8 cellular contexts compared by ENCODE assay signal in the genomic region with DNA sequence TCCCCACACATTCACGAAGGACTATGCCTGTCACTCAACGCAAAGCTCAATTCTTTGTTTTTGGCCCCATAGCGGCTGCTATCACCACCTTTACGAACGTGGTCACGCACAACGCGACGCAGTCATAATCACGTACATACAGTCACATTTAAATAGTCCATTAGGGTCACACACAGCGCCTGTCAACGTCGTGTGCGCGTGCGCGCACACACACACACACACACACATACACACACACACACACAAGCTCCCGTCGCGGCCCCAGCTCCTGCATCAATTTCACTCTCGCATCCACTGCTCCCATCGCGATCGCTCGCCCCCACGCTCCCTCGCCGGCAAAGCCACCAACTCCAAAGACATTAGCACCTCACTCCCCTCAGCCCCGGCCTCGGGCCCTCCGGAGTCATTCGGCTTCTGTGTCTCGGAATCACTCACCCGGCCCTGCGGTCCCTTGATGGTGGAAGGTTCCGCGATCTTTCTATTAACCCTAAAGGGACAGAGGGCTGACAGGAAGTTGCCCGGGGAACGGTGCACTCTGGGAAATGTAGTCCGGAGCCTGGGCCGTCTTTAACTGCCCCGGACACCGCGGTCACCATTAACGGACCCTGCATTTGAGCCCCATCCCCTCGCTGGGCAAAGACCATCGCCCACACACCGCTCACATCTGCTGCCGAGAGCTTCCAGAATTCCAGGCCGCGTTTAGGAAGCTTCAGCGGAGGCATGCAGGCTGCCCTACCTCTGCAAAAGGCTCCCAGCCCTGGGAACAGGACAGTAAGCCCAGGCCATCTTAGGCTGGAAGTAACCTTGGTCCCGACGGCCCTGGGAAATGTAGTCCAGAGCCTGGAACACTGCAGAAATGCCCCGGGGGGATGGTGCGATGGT. TPM values are rescaled to one million over a fixed set of nuclear protein-coding genes. Genes with fewer than 3 reads are reported as not detected.
DNase-seq lines count a peak whose midpoint lies in the region; ATAC-seq and TF ChIP-seq lines count a peak whose summit lies in the region.

Gene ZNF790, minus strand, starts transcription at position 486 of the 882 bp plus-strand sequence. CDS start 12,768 bp downstream, outside the sequence.

- H3K9me3 ChIP-seq in mammary epithelial cell (replicated peaks; ENCODE audit: insufficient read depth, low read length): peaks cover 13% of the 10 kb centered on the region

- ATAC-seq in GM18498 (IDR thresholded peaks at IDR 0.05; ENCODE audit: unreplicated experiment) (peak; percentile 89), HG02852 (IDR thresholded peaks at IDR 0.05; ENCODE audit: unreplicated experiment) (peak; percentile 91)

- intact Hi-C loops in mammary epithelial cell (cut with micrococcal nuclease): loop anchor here (1.0 to 5.0 kb wide), 2 partner anchors 12 to 79 kb away; partner anchors contain the start of genes ZNF345, ZNF568 and ZNF829

- no peaks in the 10 kb centered on the region for H4K20me1 ChIP-seq in mammary epithelial cell (ENCODE audit: insufficient read depth, low read length)

- peak within 1 kb of the TSS; percentile 89 for H2AFZ ChIP-seq in mammary epithelial cell (ENCODE audit: low read depth, low read length)

- no peaks in the 10 kb centered on the region for H3K27me3 ChIP-seq in mammary epithelial cell (ENCODE audit: insufficient read depth, low read length)

- no TSS peak for BruUV-seq in mammary epithelial cell (replicated peaks; lab: Mats Ljungman, UMichigan)

- H3K4me3 ChIP-seq in mammary epithelial cell (replicated peaks in 1 of 3; ENCODE audit: insufficient read depth in 1 of 3, low read depth in 2 of 3, low read length in 3 of 3): peak within 1 kb of the TSS; percentile 54 to 64 (median 57)
- peak within 1 kb of the TSS; percentile 53 to 81 (median 65) for H3K4me3 ChIP-seq in skin epidermis

- CTCF ChIA-PET in mammary epithelial cell (lab: Charles Lee; ENCODE audit: low non-redundant PET): no interaction called here

- peaks cover 13% of the 10 kb centered on the region for H3K79me2 ChIP-seq in mammary epithelial cell (ENCODE audit: insufficient read depth, low read length)

- TF ChIP-seq CTCF in VCaP (conservative IDR thresholded peaks at IDR 0.05): no peak
- no peak for TF ChIP-seq CTCF in mammary epithelial cell (conservative IDR thresholded peaks at IDR 0.05 in 1 of 2, IDR thresholded peaks at IDR 0.05 in 1 of 2; ENCODE audit: extremely low read depth in 1 of 2, insufficient read depth in 1 of 2, low read depth in 1 of 2, low read length in 2 of 2)

- H3K4me1 ChIP-seq in mammary epithelial cell (ENCODE audit: insufficient read depth, low read length): peaks cover 6% of the 10 kb centered on the region

- no peaks in the 10 kb centered on the region for H3K36me3 ChIP-seq in mammary epithelial cell (ENCODE audit: insufficient read depth, low read length)

- peak; percentile 79 to 90 for DNase-seq in NCI-H2081 (lab: John Stamatoyannopoulos, UW)
- peak; percentile 88 for DNase-seq in mammary epithelial cell
- DNase-seq in iPS-NIHi11 (ENCODE audit: low spot score): peak; percentile 87
- no peak for DNase-seq in NK-92 treated with Interleukin-12 subunit alpha and Interleukin-12 subunit beta, amount 100 ng/mL, for 24 hours (lab: John Stamatoyannopoulos, UW)

- peak within 1 kb of the TSS; percentile 33 for H3K9ac ChIP-seq in mammary epithelial cell (ENCODE audit: insufficient read depth, low read length)

- H3K27ac ChIP-seq in VCaP (peak within 1 kb of the TSS; percentile 92), mammary epithelial cell (ENCODE audit: insufficient read depth, low read depth, low read length) (peak within 1 kb of the TSS; percentile 14), skin epidermis (peak within 1 kb of the TSS; percentile 65 to 96 (median 89))

- H3K4me2 ChIP-seq in mammary epithelial cell (ENCODE audit: insufficient read depth, low read depth, low read length): peak within 1 kb of the TSS; percentile 87

- dilution Hi-C loops in mammary epithelial cell (cut with HindIII; ENCODE audit: low sequenced_read_pairs): no loop called here

- in situ Hi-C loops in mammary epithelial cell (cut with MboI; ENCODE audit: low sequenced_read_pairs in 2 of 2): no loop called here

- 2% methylated on average over 29 of the region's 56 CpGs for WGBS in mammary epithelial cell (ENCODE audit: low coverage, missing lambda C conversion rate)

RNA-seq across cellular contexts. Expression of gene ZNF790, which starts in this region (rescaled TPM):
- 1 to 10 TPM; 7.5 to 8.6 TPM for total RNA-seq in mammary epithelial cell
- polyA plus RNA-seq in mammary epithelial cell: 2.5 TPM
- not detected for polyA minus RNA-seq in mammary epithelial cell

Comparison
In these comparisons a context has a peak if more than half of its experiments do, and no peak if none do; other contexts are left out.
1. H3K27ac ChIP-seq: peak in every context shown above with its lines; median percentile 92 in VCaP; 89 in skin epidermis; 14 in mammary epithelial cell.